In the genomic region with DNA sequence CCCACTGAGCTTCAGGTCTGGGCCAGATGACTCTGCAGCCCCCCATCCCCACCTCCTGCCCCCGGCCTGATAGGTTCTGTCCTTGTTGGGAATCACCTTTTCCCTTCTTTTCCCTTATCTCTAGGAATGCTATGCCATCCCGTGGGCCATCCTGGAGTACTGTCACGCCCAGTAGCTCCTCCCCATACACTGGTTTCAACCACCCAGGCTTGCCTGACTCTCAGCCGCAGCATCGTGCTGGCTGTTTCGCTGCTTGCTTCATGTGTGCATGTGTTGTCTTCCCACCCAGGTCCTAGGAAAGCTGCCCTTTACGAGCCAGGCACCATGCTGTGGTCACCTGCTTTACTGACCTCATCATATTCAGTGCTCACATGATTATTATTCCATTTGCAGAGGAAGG, we compare ENCODE assay signal across 29 cellular contexts.
DNase-seq lines count a peak whose midpoint lies in the region; ATAC-seq and TF ChIP-seq lines count a peak whose summit lies in the region.
"Had no signal": no experiment of that assay in that cellular context is flagged by ENCODE, and none has a peak within 500 bp of the region (broad histone marks: within the 10 kb centered on the region; RNA-seq: fewer than 3 reads in every experiment).

No MANE protein-coding gene starts in this region.

- no peaks in the 10 kb centered on the region for H3F3A ChIP-seq in GM23338 (replicated peaks; ENCODE audit: low read depth)

- no peak overlapping the region for H3K4me3 Mint-ChIP-seq in activated CD8-positive, alpha-beta T cell treated with anti-CD3 and anti-CD28 coated beads, Interleukin-2, amount 10 ng/mL, durations not matched to agents 7 days and 5 days
- no peak overlapping the region for H3K4me3 Mint-ChIP-seq in activated CD8-positive, alpha-beta T cell treated with anti-CD3 and anti-CD28 coated beads for 36 hours
- H3K4me3 Mint-ChIP-seq in GM23338, result no peak overlapping the region
- H3K4me3 Mint-ChIP-seq: activated naive CD8-positive, alpha-beta T cell treated with anti-CD3 and anti-CD28 coated beads, Interleukin-2, amount 50 U/mL, for 24 hours; IgD-negative memory B cell had no signal

- no peaks in the 10 kb centered on the region for H3K9me3 ChIP-seq in spleen
- H3K9me3 ChIP-seq: A549, esophagus squamous epithelium, heart left ventricle had no signal

- CTCF ChIA-PET in activated CD8-positive, alpha-beta T cell treated with anti-CD3 and anti-CD28 coated beads, Interleukin-2, amount 10 ng/mL, durations not matched to agents 7 days and 5 days (lab: Charles Lee), result interaction anchor here (1.5 kb wide), 1 partner anchor 110 kb away, joined by 3 read pairs; no protein-coding TSS in a partner anchor
- CTCF ChIA-PET in activated CD8-positive, alpha-beta T cell treated with anti-CD3 and anti-CD28 coated beads for 36 hours (lab: Charles Lee), result interaction anchor here (0.6 kb wide), 1 partner anchor 149 kb away, joined by 3 read pairs; no protein-coding TSS in a partner anchor

- TF ChIP-seq POLR2A in spleen (IDR thresholded peaks at IDR 0.05), result no peak

- POLR2A ChIA-PET in activated CD8-positive, alpha-beta T cell treated with anti-CD3 and anti-CD28 coated beads, Interleukin-2, amount 10 ng/mL, durations not matched to agents 7 days and 5 days (lab: Charles Lee), result interaction anchor here (0.6 kb wide), 1 partner anchor 129 kb away, joined by 3 read pairs; no protein-coding TSS in a partner anchor
- POLR2A ChIA-PET in activated CD8-positive, alpha-beta T cell treated with anti-CD3 and anti-CD28 coated beads for 36 hours (lab: Charles Lee), result interaction anchor here (0.8 kb wide), 1 partner anchor 26 kb away, joined by 3 read pairs; no protein-coding TSS in a partner anchor

- H3K9me3 Mint-ChIP-seq in activated CD8-positive, alpha-beta T cell treated with anti-CD3 and anti-CD28 coated beads, Interleukin-2, amount 10 ng/mL, durations not matched to agents 7 days and 5 days (ENCODE audit: insufficient read depth), result no peaks in the 10 kb centered on the region
- no peaks in the 10 kb centered on the region for H3K9me3 Mint-ChIP-seq in activated CD8-positive, alpha-beta T cell treated with anti-CD3 and anti-CD28 coated beads for 36 hours
- H3K9me3 Mint-ChIP-seq in GM23338, result no peaks in the 10 kb centered on the region
- H3K9me3 Mint-ChIP-seq: activated naive CD8-positive, alpha-beta T cell treated with anti-CD3 and anti-CD28 coated beads, Interleukin-2, amount 50 U/mL, for 24 hours; CD4-positive, alpha-beta memory T cell; IgD-negative memory B cell had no signal

- H4K20me1 ChIP-seq in GM23338 (replicated peaks; ENCODE audit: insufficient read depth), result 0 out of 2 replicates have a peak, but pooled peaks cover 4% of the 10 kb centered on the region

- peaks cover 33% of the 10 kb centered on the region for H3K4me1 Mint-ChIP-seq in activated CD8-positive, alpha-beta T cell treated with anti-CD3 and anti-CD28 coated beads, Interleukin-2, amount 10 ng/mL, durations not matched to agents 7 days and 5 days (ENCODE audit: low read depth)
- peaks cover 19% of the 10 kb centered on the region for H3K4me1 Mint-ChIP-seq in activated CD8-positive, alpha-beta T cell treated with anti-CD3 and anti-CD28 coated beads for 36 hours (ENCODE audit: low read depth)
- no peaks in the 10 kb centered on the region for H3K4me1 Mint-ChIP-seq in GM23338

- H3K36me3 Mint-ChIP-seq in activated CD8-positive, alpha-beta T cell treated with anti-CD3 and anti-CD28 coated beads, Interleukin-2, amount 10 ng/mL, durations not matched to agents 7 days and 5 days (ENCODE audit: low read depth), result peaks cover 3% of the 10 kb centered on the region
- peaks cover 3% of the 10 kb centered on the region for H3K36me3 Mint-ChIP-seq in activated CD8-positive, alpha-beta T cell treated with anti-CD3 and anti-CD28 coated beads for 36 hours (ENCODE audit: low read depth)
- no peaks in the 10 kb centered on the region for H3K36me3 Mint-ChIP-seq in GM23338 (ENCODE audit: low read depth)

- DNase-seq in activated CD8-positive, alpha-beta T cell treated with anti-CD3 and anti-CD28 coated beads, Interleukin-2, amount 10 ng/mL, durations not matched to agents 7 days and 5 days, result no peak
- DNase-seq in activated CD8-positive, alpha-beta T cell treated with anti-CD3 and anti-CD28 coated beads for 36 hours, result no peak
- no peak for DNase-seq in GM23338 (ENCODE audit: low spot score)
- DNase-seq in cerebellum (ENCODE audit: low spot score), result peak; percentile 70
- DNase-seq in spleen, result no peak
- no peak for DNase-seq in NOMO-1 (lab: John Stamatoyannopoulos, UW; ENCODE audit: unreplicated experiment in 2 of 2)
- no peak for DNase-seq in hepatic stellate cell (ENCODE audit: low spot score)
- DNase-seq: activated CD4-positive, alpha-beta T cell treated with anti-CD3 and anti-CD28 coated beads for 4 hours; activated gamma-delta T cell; activated naive CD8-positive, alpha-beta T cell treated with anti-CD3 and anti-CD28 coated beads, Interleukin-2, amount 50 U/mL, for 24 hours; activated T-cell treated with anti-CD3 and anti-CD28 coated beads, Interleukin-2, amount 50 U/mL, for 1 hour; CD4-positive, alpha-beta memory T cell; esophagus squamous epithelium; foreskin keratinocyte; GM23248; heart left ventricle; midbrain; naive thymus-derived CD4-positive, alpha-beta T cell; NCI-H1048; NCI-H1694 treated with DMSO at 0.1 percent for 48 hours; NCI-H2171; NCI-H524; SHP77; stimulated activated naive CD4-positive, alpha-beta T cell treated with Interleukin-2 at 50 U/mL for 16 hours had no signal

- WGBS in spleen, 5 donors, result 85 to 96% (median 91%) methylated on average over 7 of the region's 7 CpGs

- H3K79me2 ChIP-seq in GM23338 (replicated peaks; ENCODE audit: insufficient read depth), result no peaks in the 10 kb centered on the region

- H3K9me2 ChIP-seq in GM23338 (ENCODE audit: insufficient read depth), result no peaks in the 10 kb centered on the region

- ATAC-seq in activated CD8-positive, alpha-beta T cell treated with anti-CD3 and anti-CD28 coated beads, Interleukin-2, amount 10 ng/mL, durations not matched to agents 7 days and 5 days, result no peak
- no peak for ATAC-seq in activated CD8-positive, alpha-beta T cell treated with anti-CD3 and anti-CD28 coated beads for 36 hours
- peak; percentile 30; the same call in 1 of the 3 replicates for ATAC-seq in GM23338
- no peak for ATAC-seq in GM21526 (IDR thresholded peaks at IDR 0.05; ENCODE audit: low FRiP score, unreplicated experiment)
- ATAC-seq: A549; activated naive CD8-positive, alpha-beta T cell treated with anti-CD3 and anti-CD28 coated beads, Interleukin-2, amount 50 U/mL, for 24 hours; foreskin keratinocyte; heart left ventricle; naive thymus-derived CD4-positive, alpha-beta T cell had no signal

- H3K27ac ChIP-seq in GM23338 (ENCODE audit: low read depth) (no peak overlapping the region), spleen (peak overlapping the region in 5 of 8 donors; percentile 2 to 80 (median 78))
- H3K27ac ChIP-seq: A549, cardiac muscle cell, foreskin keratinocyte, GM23248 had no signal

- H3K4me1 ChIP-seq in GM23338 (ENCODE audit: insufficient read depth), result no peaks in the 10 kb centered on the region
- H3K4me1 ChIP-seq in spleen, result peaks cover 15 to 65% (median 31%) of the 10 kb centered on the region in 6 donors
- H3K4me1 ChIP-seq: foreskin keratinocyte had no signal

- no peak overlapping the region for H2AFZ ChIP-seq in GM23338
- H2AFZ ChIP-seq: GM23248 had no signal

- intact Hi-C loops in activated CD8-positive, alpha-beta T cell treated with anti-CD3 and anti-CD28 coated beads for 36 hours (cut with micrococcal nuclease), result no loop called here
- intact Hi-C loops in spleen (cut with DNase I; ENCODE audit: low total_unique reads), result no loop called here

- peak overlapping the region; percentile 44 for H3K27ac Mint-ChIP-seq in activated CD8-positive, alpha-beta T cell treated with anti-CD3 and anti-CD28 coated beads, Interleukin-2, amount 10 ng/mL, durations not matched to agents 7 days and 5 days
- H3K27ac Mint-ChIP-seq in activated CD8-positive, alpha-beta T cell treated with anti-CD3 and anti-CD28 coated beads for 36 hours, result no peak overlapping the region
- no peak overlapping the region for H3K27ac Mint-ChIP-seq in GM23338
- H3K27ac Mint-ChIP-seq: activated naive CD8-positive, alpha-beta T cell treated with anti-CD3 and anti-CD28 coated beads, Interleukin-2, amount 50 U/mL, for 24 hours had no signal

- no peak overlapping the region for H3K4me2 ChIP-seq in GM23338
- H3K4me2 ChIP-seq: A549 had no signal

- no peak for TF ChIP-seq CTCF in activated CD8-positive, alpha-beta T cell treated with anti-CD3 and anti-CD28 coated beads for 36 hours (IDR thresholded peaks at IDR 0.05)
- no peak for TF ChIP-seq CTCF in GM23338 (conservative IDR thresholded peaks at IDR 0.05; ENCODE audit: low read depth in 2 of 2)
- no peak for TF ChIP-seq CTCF in spleen (IDR thresholded peaks at IDR 0.05 in 8 of 11, conservative IDR thresholded peaks at IDR 0.05 in 3 of 11)

- H3K36me3 ChIP-seq in GM23338 (ENCODE audit: insufficient read depth), result no peaks in the 10 kb centered on the region
- peaks cover 0 to 14% (median 0%) of the 10 kb centered on the region in 6 donors for H3K36me3 ChIP-seq in spleen
- H3K36me3 ChIP-seq: cardiac muscle cell, esophagus squamous epithelium, heart left ventricle had no signal

- H3K4me3 ChIP-seq in GM23338, result no peak overlapping the region
- no peak overlapping the region for H3K4me3 ChIP-seq in spleen
- H3K4me3 ChIP-seq: A549, cardiac muscle cell, esophagus squamous epithelium, GM23248, heart left ventricle, skin epidermis had no signal

- H3K27me3 ChIP-seq in GM23338 (ENCODE audit: insufficient read depth) (no peaks in the 10 kb centered on the region), spleen (replicated peaks in 1 of 7) (no peaks in the 10 kb centered on the region)
- H3K27me3 ChIP-seq: cardiac muscle cell, esophagus squamous epithelium, foreskin keratinocyte, heart left ventricle had no signal

- peaks cover 4% of the 10 kb centered on the region for H3K27me3 Mint-ChIP-seq in activated CD8-positive, alpha-beta T cell treated with anti-CD3 and anti-CD28 coated beads, Interleukin-2, amount 10 ng/mL, durations not matched to agents 7 days and 5 days (ENCODE audit: low read depth)
- no peaks in the 10 kb centered on the region for H3K27me3 Mint-ChIP-seq in activated CD8-positive, alpha-beta T cell treated with anti-CD3 and anti-CD28 coated beads for 36 hours
- peaks cover 6% of the 10 kb centered on the region for H3K27me3 Mint-ChIP-seq in GM23338 (ENCODE audit: insufficient read depth, low read depth, poor library complexity)
- H3K27me3 Mint-ChIP-seq: CD4-positive, alpha-beta memory T cell; IgD-negative memory B cell had no signal

TF ChIP-seq in GM23338, 12 proteins besides CTCF, POLR2A, EP300 and RAD21 (continues in another document):
- no peak for TF ChIP-seq POLR2AphosphoS5 (IDR thresholded peaks at IDR 0.05; ENCODE audit: low read depth)
